ENCODE assay signal across 10 cellular contexts in the genomic region with DNA sequence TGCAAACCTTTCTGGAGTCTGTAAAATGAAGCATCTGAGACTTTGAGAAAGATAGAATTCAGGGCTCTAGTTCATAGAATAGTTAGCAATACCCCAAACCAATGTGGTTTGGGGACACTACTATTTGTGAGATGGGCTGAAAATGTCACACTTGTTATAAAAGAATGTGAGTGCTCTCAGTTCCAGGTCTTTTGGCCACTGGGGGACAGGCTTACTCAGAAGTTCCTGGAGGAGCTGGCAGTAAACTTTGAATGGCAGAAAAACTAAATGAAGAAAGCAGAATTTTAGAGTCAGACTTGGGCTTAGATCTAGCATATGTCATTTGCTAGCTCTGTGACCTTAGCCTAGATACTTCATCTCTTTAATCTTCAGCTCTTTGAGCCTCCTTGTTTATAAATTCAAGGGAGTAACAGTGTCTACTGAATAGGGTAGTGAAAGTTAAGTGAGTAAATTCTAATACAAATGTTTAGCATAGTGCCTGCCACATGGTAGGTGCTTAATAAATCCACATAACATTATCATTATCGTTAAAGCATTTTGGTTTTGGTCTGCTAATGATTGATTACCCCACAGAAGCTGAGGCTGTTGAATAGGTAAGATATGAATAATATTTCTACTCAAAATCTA. TPM values are rescaled to one million over a fixed set of nuclear protein-coding genes. Genes with fewer than 3 reads are reported as not detected.
DNase-seq lines count a peak whose midpoint lies in the region; ATAC-seq and TF ChIP-seq lines count a peak whose summit lies in the region.
"Had no signal": no experiment of that assay in that cellular context is flagged by ENCODE, and none has a peak within 500 bp of the region (broad histone marks: within the 10 kb centered on the region; RNA-seq: fewer than 3 reads in every experiment).

No MANE protein-coding gene starts in this region.

- H3K36me3 ChIP-seq in left lung = no peaks in the 10 kb centered on the region

- intact Hi-C loops in left lung (cut with DNase I) = no loop called here

- no peak overlapping the region for H3K4me3 ChIP-seq in astrocyte of the cerebellum (ENCODE audit: low read depth, low read length)
- no peak overlapping the region for H3K4me3 ChIP-seq in left lung

- H3K27me3 ChIP-seq in left lung = no peaks in the 10 kb centered on the region

- ATAC-seq in left lung (peak; percentile 22), GM19324 (IDR thresholded peaks at IDR 0.05; ENCODE audit: low FRiP score, unreplicated experiment) (no peak), HG03469 (IDR thresholded peaks at IDR 0.05; ENCODE audit: unreplicated experiment) (no peak)
- ATAC-seq: natural killer cell had no signal

- in situ Hi-C loops in astrocyte of the cerebellum (cut with HindIII; ENCODE audit: low sequenced_read_pairs) = no loop called here

- H3K9me3 ChIP-seq in left lung = no peaks in the 10 kb centered on the region

- DNase-seq in AG08395 (ENCODE audit: low spot score) (peak; percentile 32), HT-29 (ENCODE audit: low spot score) (peak; percentile 31), astrocyte of the cerebellum (ENCODE audit: low read depth) (no peak), left lung (no peak), foreskin melanocyte (no peak), kidney glomerular epithelial cell (lab: John Stamatoyannopoulos, UW) (no peak)
- DNase-seq: natural killer cell had no signal

- peaks cover 0 to 34% of the 10 kb centered on the region in 2 donors for H3K4me1 ChIP-seq in left lung

- H3K27ac ChIP-seq in left lung = no peak overlapping the region

- TF ChIP-seq CTCF in astrocyte of the cerebellum (IDR thresholded peaks at IDR 0.05; ENCODE audit: low read depth, low read length, missing control alignments) = peak; percentile 52
- peak in 1 of 2 donors; percentile 20 for TF ChIP-seq CTCF in left lung (IDR thresholded peaks at IDR 0.05)

RNA-seq across cellular contexts. Expression of a gene that starts 3.7 kb away (rescaled TPM):
- not detected in 2 replicates for total RNA-seq in HT-29 (2014; rRNA removed; shearing (Covaris generic))
- 10 to 100 TPM; 40.5 to 90.1 TPM for total RNA-seq in left lung
- total RNA-seq: natural killer cell, SK-MEL-5 had no signal

RNA-seq across cellular contexts. Expression of a gene that starts 23.8 kb away (rescaled TPM):
- 10.1 and 11.7 TPM in 2 replicates for total RNA-seq in HT-29 (2014; rRNA removed; shearing (Covaris generic))
- total RNA-seq in left lung = 10 to 100 TPM; 46.7 to 74.7 TPM

Comparison
In these comparisons a context has a peak if more than half of its experiments do, and no peak if none do; other contexts are left out.
1. DNase-seq: peak in AG08395 (single experiment) and HT-29 (single experiment); none in astrocyte of the cerebellum (single experiment), left lung (0 of 2), foreskin melanocyte (single experiment) and kidney glomerular epithelial cell (single experiment).
2. RNA of a gene that starts 3.7 kb away (total RNA-seq): 40.5 to 90.1 TPM in left lung; not detected in HT-29; every median in the first group is over 10 times any median in the second.